Comparison of ENCODE assay signal across 12 cellular contexts in genomic region chr13:49308977-49309408, GRCh38.
A peak's percentile ranks its signal among the peaks of the same experiment; 100 is the strongest.
DNase-seq lines count a peak whose midpoint lies in the region; TF ChIP-seq lines count a peak whose summit lies in the region.
"Had no signal": no experiment of that assay in that cellular context is flagged by ENCODE, and none has a peak within 500 bp of the region (broad histone marks: within the 10 kb centered on the region; RNA-seq: fewer than 3 reads in every experiment).

No MANE protein-coding gene starts in this region.

- H3K9ac ChIP-seq in fibroblast of lung (ENCODE audit: insufficient read depth, low read length): no peak overlapping the region
- H3K9ac ChIP-seq: BLaER1 treated with 17β-estradiol and CSF1 and Interleukin-3, amounts not matched to agents 10 nM and 100 nM had no signal

- H3K36me3 ChIP-seq in fibroblast of lung (ENCODE audit: control insufficient read depth, insufficient read depth, low read length): no peaks in the 10 kb centered on the region

- H3K9me3 ChIP-seq in fibroblast of lung (ENCODE audit: control insufficient read depth, insufficient read depth, low read depth, low read length): no peaks in the 10 kb centered on the region
- H3K9me3 ChIP-seq: BLaER1 treated with 17β-estradiol and CSF1 and Interleukin-3, amounts not matched to agents 10 nM and 100 nM had no signal

- peak overlapping the region; percentile 56 for H3K4me2 ChIP-seq in fibroblast of lung (ENCODE audit: extremely low read depth, insufficient read depth, low read length)

- no peaks in the 10 kb centered on the region for H4K20me1 ChIP-seq in fibroblast of lung (ENCODE audit: control insufficient read depth, extremely low read depth, insufficient read depth, low read length)
- H4K20me1 ChIP-seq: BLaER1 treated with 17β-estradiol and CSF1 and Interleukin-3, amounts not matched to agents 10 nM and 100 nM had no signal

- TF ChIP-seq CTCF in fibroblast of lung (conservative IDR thresholded peaks at IDR 0.05 in 1 of 2, IDR thresholded peaks at IDR 0.05 in 1 of 2; ENCODE audit: low read depth in 1 of 2, low read length in 2 of 2) (no peak), mesothelial cell of epicardium (IDR thresholded peaks at IDR 0.05; ENCODE audit: unreplicated experiment) (no peak)

- H3K27ac Mint-ChIP-seq in mesothelial cell of epicardium: peak overlapping the region; percentile 83
- H3K27ac Mint-ChIP-seq: activated CD8-positive, alpha-beta memory T cell treated with anti-CD3 and anti-CD28 coated beads, Interleukin-2, amount 10 ng/mL, durations not matched to agents 7 days and 5 days had no signal

- H3K27ac ChIP-seq in adipose tissue (ENCODE audit: low read depth, low read length): peak overlapping the region; percentile 1
- peak overlapping the region; percentile 74 for H3K27ac ChIP-seq in fibroblast of lung (ENCODE audit: insufficient read depth, low read length)
- H3K27ac ChIP-seq in temporal lobe (ENCODE audit: low read depth, low read length): peak overlapping the region; percentile 89
- H3K27ac ChIP-seq: BLaER1 treated with 17β-estradiol and CSF1 and Interleukin-3, amounts not matched to agents 10 nM and 100 nM had no signal

- peaks cover 25% of the 10 kb centered on the region for H3K4me1 Mint-ChIP-seq in mesothelial cell of epicardium

- peaks cover 19% of the 10 kb centered on the region for H3K4me1 ChIP-seq in fibroblast of lung (ENCODE audit: control insufficient read depth, extremely low read depth, insufficient read depth, low read length)

- H3K79me2 ChIP-seq in fibroblast of lung (ENCODE audit: control insufficient read depth, insufficient read depth, low read length): no peaks in the 10 kb centered on the region

- WGBS in adipose tissue, 3 donors: 31 to 68% (median 65%) methylated on average over 11 of the region's 11 CpGs

- H2AFZ ChIP-seq in fibroblast of lung (ENCODE audit: low read length): peak overlapping the region; percentile 13

- H3K4me3 ChIP-seq in fibroblast of lung (replicated peaks in 1 of 4; ENCODE audit: control extremely low read depth in 1 of 4, insufficient read depth in 1 of 4, low read depth in 3 of 4, low read length in 4 of 4): no peak overlapping the region
- H3K4me3 ChIP-seq: BLaER1 treated with 17β-estradiol and CSF1 and Interleukin-3, amounts not matched to agents 10 nM and 100 nM had no signal

- H3K4me3 Mint-ChIP-seq in mesothelial cell of epicardium: no peak overlapping the region
- H3K4me3 Mint-ChIP-seq: activated CD8-positive, alpha-beta memory T cell treated with anti-CD3 and anti-CD28 coated beads, Interleukin-2, amount 10 ng/mL, durations not matched to agents 7 days and 5 days; type B pancreatic cell had no signal

- H3K27me3 ChIP-seq in fibroblast of lung (ENCODE audit: control insufficient read depth, insufficient read depth, low read length): no peaks in the 10 kb centered on the region
- H3K27me3 ChIP-seq: BLaER1 treated with 17β-estradiol and CSF1 and Interleukin-3, amounts not matched to agents 10 nM and 100 nM had no signal

- peaks cover 11% of the 10 kb centered on the region for H3K36me3 Mint-ChIP-seq in mesothelial cell of epicardium
- H3K36me3 Mint-ChIP-seq: activated CD8-positive, alpha-beta memory T cell treated with anti-CD3 and anti-CD28 coated beads, Interleukin-2, amount 10 ng/mL, durations not matched to agents 7 days and 5 days; type B pancreatic cell had no signal

- H3K27me3 Mint-ChIP-seq in mesothelial cell of epicardium (ENCODE audit: low read depth): no peaks in the 10 kb centered on the region
- H3K27me3 Mint-ChIP-seq: activated CD8-positive, alpha-beta memory T cell treated with anti-CD3 and anti-CD28 coated beads, Interleukin-2, amount 10 ng/mL, durations not matched to agents 7 days and 5 days; type B pancreatic cell had no signal

- DNase-seq in fibroblast of lung (ENCODE audit: low read depth in 2 of 2): peak in 1 of 2 donors; percentile 53
- no peak for DNase-seq in mesothelial cell of epicardium (ENCODE audit: low spot score in 2 of 2, unreplicated experiment in 2 of 2)
- no peak for DNase-seq in foreskin melanocyte
- DNase-seq in NCI-H146 (lab: John Stamatoyannopoulos, UW): no peak
- DNase-seq in 8988T: no peak
- DNase-seq in activated CD4-positive, alpha-beta T cell treated with anti-CD3 and anti-CD28 coated beads for 1 hour: no peak
- DNase-seq: activated CD8-positive, alpha-beta memory T cell treated with anti-CD3 and anti-CD28 coated beads, Interleukin-2, amount 10 ng/mL, durations not matched to agents 7 days and 5 days; NCI-H345 had no signal

- no peaks in the 10 kb centered on the region for H3K9me3 Mint-ChIP-seq in mesothelial cell of epicardium
- H3K9me3 Mint-ChIP-seq: type B pancreatic cell had no signal

Comparison
In these comparisons a context has a peak if more than half of its experiments do, and no peak if none do; other contexts are left out.
1. H3K27ac ChIP-seq: peak in every context shown above with its lines; median percentile 89 in temporal lobe; 74 in fibroblast of lung; 1 in adipose tissue.